ENCODE assay signal across 19 cellular contexts in genomic region chr11:112185883-112186282, GRCh38. TPM values are rescaled to one million over a fixed set of nuclear protein-coding genes. Genes with fewer than 3 reads are reported as not detected.
A peak's percentile ranks its signal among the peaks of the same experiment; 100 is the strongest.
DNase-seq lines count a peak whose midpoint lies in the region; ATAC-seq and TF ChIP-seq lines count a peak whose summit lies in the region.
"Had no signal": no experiment of that assay in that cellular context is flagged by ENCODE, and none has a peak within 500 bp of the region (broad histone marks: within the 10 kb centered on the region; RNA-seq: fewer than 3 reads in every experiment).

No MANE protein-coding gene starts in this region.

- TF ChIP-seq CTCF in right atrium auricular region (IDR thresholded peaks at IDR 0.05) = no peak

- no peak for ATAC-seq in GM18519 (IDR thresholded peaks at IDR 0.05; ENCODE audit: low FRiP score, unreplicated experiment)
- ATAC-seq in HG03025 (IDR thresholded peaks at IDR 0.05; ENCODE audit: low FRiP score, unreplicated experiment) = no peak
- ATAC-seq: K562 had no signal

- H3K36me3 ChIP-seq in right atrium auricular region (no peaks in the 10 kb centered on the region), skeletal muscle tissue (ENCODE audit: control insufficient read depth in 3 of 3, insufficient read depth in 3 of 3, low read length in 3 of 3) (no peaks in the 10 kb centered on the region)
- H3K36me3 ChIP-seq: SJCRH30 had no signal

- DNase-seq in NCI-H2029 (lab: John Stamatoyannopoulos, UW) (peak; percentile 23), NCI-H2029 treated with DMSO at 0.1 percent for 48 hours (lab: John Stamatoyannopoulos, UW) (no peak), fibroblast of gingiva (ENCODE audit: low read depth) (peak; percentile 1), right atrium auricular region (ENCODE audit: low spot score) (no peak), KG1 (lab: John Stamatoyannopoulos, UW) (no peak)
- DNase-seq: 8988T, DMS 273 treated with DMSO at 0.1 percent for 48 hours, EL, GM23248, HCEC 1CT, MV-4-11, NCI-H2171 treated with DMSO at 0.1 percent for 48 hours, NCI-H748 treated with DMSO at 0.1 percent for 48 hours, SJCRH30 had no signal

- no peaks in the 10 kb centered on the region for H3K9me3 ChIP-seq in right atrium auricular region
- H3K9me3 ChIP-seq in skeletal muscle tissue (ENCODE audit: control insufficient read depth in 3 of 3, low read length in 3 of 3) = no peaks in the 10 kb centered on the region
- H3K9me3 ChIP-seq: SJCRH30 had no signal

- H3K27ac ChIP-seq in right atrium auricular region (peak overlapping the region; percentile 50 to 86), skeletal muscle tissue (ENCODE audit: low read depth, low read length) (peak overlapping the region; percentile 77)
- H3K27ac ChIP-seq: GM23248, SJCRH30 had no signal

- H3K4me1 ChIP-seq in right atrium auricular region (peaks cover 0 to 4% of the 10 kb centered on the region in 2 donors), skeletal muscle tissue (ENCODE audit: control insufficient read depth in 3 of 3, insufficient read depth in 3 of 3, low read length in 3 of 3) (peaks cover 8 to 14% (median 10%) of the 10 kb centered on the region in 3 donors)
- H3K4me1 ChIP-seq: SJCRH30 had no signal

- H3K4me3 ChIP-seq in right atrium auricular region = no peak overlapping the region
- H3K4me3 ChIP-seq in skeletal muscle tissue (ENCODE audit: low read length in 3 of 3) = no peak overlapping the region
- H3K4me3 ChIP-seq: GM23248, K562, SJCRH30 had no signal

- H3K27me3 ChIP-seq in right atrium auricular region (no peaks in the 10 kb centered on the region), skeletal muscle tissue (ENCODE audit: control insufficient read depth in 3 of 3, insufficient read depth in 3 of 3, low read length in 3 of 3) (no peaks in the 10 kb centered on the region)
- H3K27me3 ChIP-seq: SJCRH30 had no signal

- peak overlapping the region in 2 of 3 donors; percentile 3 to 43 for H3K9ac ChIP-seq in skeletal muscle tissue (ENCODE audit: low read depth in 1 of 3, low read length in 3 of 3)
- H3K9ac ChIP-seq: GM23248 had no signal

RNA-seq across cellular contexts. Expression of gene BCO2, which starts 10.6 kb away (rescaled TPM):
- total RNA-seq in right atrium auricular region (10 to 100 TPM; 40.6 to 44.7 TPM), skeletal muscle tissue (9.4 TPM)
- total RNA-seq: GM23248 had no signal

RNA-seq across cellular contexts. Expression of gene TEX12, which starts 18.7 kb away (rescaled TPM):
- total RNA-seq in right atrium auricular region (not detected), skeletal muscle tissue (1.0 TPM)
- total RNA-seq: SJCRH30 had no signal

RNA-seq across cellular contexts. Expression of gene IL18, which starts 22.0 kb away (rescaled TPM):
- total RNA-seq in right atrium auricular region (10 to 100 TPM; 11.1 to 17.0 TPM), skeletal muscle tissue (0.52 TPM)
- total RNA-seq: RPMI7951 had no signal

RNA-seq across cellular contexts. Expression of gene PTS, which starts 40.3 kb away (rescaled TPM):
- total RNA-seq in right atrium auricular region (10 to 100 TPM; 18.1 to 19.5 TPM), skeletal muscle tissue (13.0 TPM)

Comparison
In these comparisons a context has a peak if more than half of its experiments do, and no peak if none do; other contexts are left out.
1. DNase-seq: peak in NCI-H2029 (single experiment) and fibroblast of gingiva (single experiment); none in NCI-H2029 treated with DMSO at 0.1 percent for 48 hours (single experiment), right atrium auricular region (single experiment) and KG1 (single experiment).